Comparison of ENCODE assay signal across 8 cellular contexts in the genomic region with DNA sequence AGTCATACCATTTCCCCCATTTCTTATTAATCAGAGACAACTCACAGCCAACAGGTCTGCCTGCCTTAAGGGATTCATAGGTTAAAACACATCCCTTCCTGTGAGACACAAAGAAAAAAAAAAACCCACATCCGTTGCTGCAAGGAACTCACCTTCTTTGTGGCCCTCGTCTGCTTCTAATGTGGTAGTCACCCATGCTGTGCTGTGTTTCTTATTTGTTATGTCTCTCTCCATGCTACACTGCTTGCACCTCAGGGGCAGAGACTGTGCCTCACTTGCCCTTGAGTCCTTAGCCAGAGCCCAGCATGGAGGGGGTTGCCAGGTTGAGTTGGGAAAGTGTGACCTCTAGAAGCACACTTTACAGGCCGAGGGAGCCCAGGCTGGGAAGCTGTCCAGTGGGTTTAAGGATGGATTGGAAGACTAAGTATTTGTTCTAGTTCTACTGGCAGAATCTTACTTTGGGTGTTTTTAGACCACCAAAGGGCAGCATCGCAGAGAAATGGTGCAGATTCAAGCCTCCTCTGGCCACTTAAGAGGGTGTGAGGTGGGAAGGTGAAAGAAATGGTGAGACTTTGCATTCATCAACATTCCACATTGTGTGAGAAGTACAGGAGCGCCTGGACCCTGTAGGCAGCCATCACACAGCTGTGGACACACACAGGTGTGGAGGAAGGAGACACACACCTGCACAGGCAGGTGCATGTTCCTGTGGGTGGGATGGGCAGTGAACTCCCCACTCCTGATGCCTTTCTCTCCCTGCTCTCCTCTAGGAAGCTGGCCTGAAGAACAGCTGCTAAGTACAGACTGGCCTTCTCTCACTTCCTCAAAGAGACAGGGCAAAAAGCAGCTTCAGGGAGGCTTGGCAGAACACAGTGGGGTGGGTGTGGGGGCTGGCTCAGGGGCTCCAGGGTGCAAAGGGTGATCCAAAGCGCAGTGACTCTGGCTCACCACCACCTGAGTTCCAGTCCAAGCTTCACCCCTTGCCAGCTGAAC. TPM values are rescaled to one million over a fixed set of nuclear protein-coding genes. Genes with fewer than 3 reads are reported as not detected.
DNase-seq lines count a peak whose midpoint lies in the region; ATAC-seq and TF ChIP-seq lines count a peak whose summit lies in the region.

No MANE protein-coding gene starts in this region.

- POLR2A ChIA-PET in GM10248 (lab: Yijun Ruan, JAX): no interaction called here

- H3K36me3 ChIP-seq in ascending aorta: peaks cover 28 to 68% of the 10 kb centered on the region in 2 donors

- peaks cover 66% of the 10 kb centered on the region for H3K4me1 Mint-ChIP-seq in stimulated activated naive CD8-positive, alpha-beta T cell treated with anti-CD3 and anti-CD28 coated beads, Interleukin-15, Interleukin-2, amounts not matched to agents 100 ng/mL and 50 ng/mL, for 24 hours (ENCODE audit: low read depth)

- no peak overlapping the region for H3K27ac ChIP-seq in ascending aorta

- H3K9me3 Mint-ChIP-seq in stimulated activated naive CD8-positive, alpha-beta T cell treated with anti-CD3 and anti-CD28 coated beads, Interleukin-15, Interleukin-2, amounts not matched to agents 100 ng/mL and 50 ng/mL, for 24 hours: no peaks in the 10 kb centered on the region

- H3K4me3 Mint-ChIP-seq in stimulated activated naive CD8-positive, alpha-beta T cell treated with anti-CD3 and anti-CD28 coated beads, Interleukin-15, Interleukin-2, amounts not matched to agents 100 ng/mL and 50 ng/mL, for 24 hours: peak overlapping the region; percentile 26

- CTCF ChIA-PET in GM10248 (lab: Yijun Ruan, JAX): interaction anchor here (1.1 to 2.5 kb wide), 7 partner anchors 10 to 100 kb away, joined by 3 to 9 read pairs (median 3); no protein-coding TSS in a partner anchor

- no peaks in the 10 kb centered on the region for H3K27me3 ChIP-seq in ascending aorta

- H3K4me3 ChIP-seq in ascending aorta: no peak overlapping the region

- no peak for TF ChIP-seq CTCF in ascending aorta (IDR thresholded peaks at IDR 0.05)
- TF ChIP-seq CTCF in GM10248 (IDR thresholded peaks at IDR 0.05; ENCODE audit: control extremely low read depth, extremely low read depth, low read depth, missing control alignments): no peak

- intact Hi-C loops in ascending aorta (cut with DNase I): no loop called here

- ATAC-seq in HG03469 (IDR thresholded peaks at IDR 0.05; ENCODE audit: unreplicated experiment): peak; percentile 66

- no peaks in the 10 kb centered on the region for H3K27me3 Mint-ChIP-seq in stimulated activated naive CD8-positive, alpha-beta T cell treated with anti-CD3 and anti-CD28 coated beads, Interleukin-15, Interleukin-2, amounts not matched to agents 100 ng/mL and 50 ng/mL, for 24 hours

- H3K4me1 ChIP-seq in ascending aorta: peaks cover 0 to 3% of the 10 kb centered on the region in 2 donors

- in situ Hi-C loops in ACHN (cut with HindIII; ENCODE audit: low pct_ligation_motif_present, low pct_unique_long_range_greater_than_20kb, low sequenced_read_pairs): no loop called here

- H3K9me3 ChIP-seq in ascending aorta: no peaks in the 10 kb centered on the region

- DNase-seq in activated naive CD4-positive, alpha-beta T cell treated with Interleukin-2 at 50 U/mL for 16 hours: peak; percentile 46
- no peak for DNase-seq in activated naive CD4-positive, alpha-beta T cell treated with anti-CD3 and anti-CD28 coated beads, Interleukin-2, amount 50 U/mL, for 16 hours
- DNase-seq in activated gamma-delta T cell treated with anti-CD3 and anti-CD28 coated beads, Interleukin-2, amount 50 U/mL, for 16 hours (ENCODE audit: low read depth): peak; percentile 35
- no peak for DNase-seq in ascending aorta (ENCODE audit: low spot score in 2 of 2)
- no peak for DNase-seq in GM10248 (ENCODE audit: extremely low spot score)
- DNase-seq in ACHN: no peak

- H3K27ac Mint-ChIP-seq in stimulated activated naive CD8-positive, alpha-beta T cell treated with anti-CD3 and anti-CD28 coated beads, Interleukin-15, Interleukin-2, amounts not matched to agents 100 ng/mL and 50 ng/mL, for 24 hours: peak overlapping the region; percentile 72

- peaks cover 64% of the 10 kb centered on the region for H3K36me3 Mint-ChIP-seq in stimulated activated naive CD8-positive, alpha-beta T cell treated with anti-CD3 and anti-CD28 coated beads, Interleukin-15, Interleukin-2, amounts not matched to agents 100 ng/mL and 50 ng/mL, for 24 hours (ENCODE audit: low read depth)

RNA-seq across cellular contexts. Expression of a gene that starts 48.8 kb away (rescaled TPM):
- 39.7 TPM for total RNA-seq in ascending aorta

RNA-seq across cellular contexts. Expression of a gene that starts 48.8 kb away (rescaled TPM):
- total RNA-seq in ascending aorta: 7.3 TPM

Comparison
In these comparisons a context has a peak if more than half of its experiments do, and no peak if none do; other contexts are left out.
1. DNase-seq: peak in activated naive CD4-positive, alpha-beta T cell treated with Interleukin-2 at 50 U/mL for 16 hours (single experiment) and activated gamma-delta T cell treated with anti-CD3 and anti-CD28 coated beads, Interleukin-2, amount 50 U/mL, for 16 hours (single experiment); none in activated naive CD4-positive, alpha-beta T cell treated with anti-CD3 and anti-CD28 coated beads, Interleukin-2, amount 50 U/mL, for 16 hours (single experiment), ascending aorta (0 of 2), GM10248 (single experiment) and ACHN (single experiment).